24 cellular contexts compared by ENCODE assay signal in the genomic region with DNA sequence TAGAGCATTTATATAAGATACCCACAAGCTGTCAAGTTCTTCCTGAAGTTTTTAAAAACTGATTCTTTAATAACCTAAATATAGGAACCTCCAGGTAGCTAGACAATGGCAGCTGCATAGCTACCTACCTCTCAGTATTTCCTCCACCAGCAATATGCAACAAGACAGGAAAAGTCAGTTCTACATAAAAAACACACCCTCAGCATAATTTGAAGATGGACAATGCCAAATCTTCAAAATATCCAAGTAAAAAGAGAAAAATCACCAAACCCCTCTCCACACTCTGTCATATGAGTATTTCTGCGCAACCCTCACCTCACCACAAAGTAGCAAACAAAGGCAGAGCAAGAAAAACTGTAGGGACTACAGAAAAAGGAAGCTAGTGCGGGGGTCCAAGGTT.
"Had no signal": no experiment of that assay in that cellular context is flagged by ENCODE, and none has a peak within 500 bp of the region (broad histone marks: within the 10 kb centered on the region; RNA-seq: fewer than 3 reads in every experiment).

No MANE protein-coding gene starts in this region.

- H3K9me3 Mint-ChIP-seq: natural killer cell treated with Interleukin-12 subunit alpha and Interleukin-12 subunit beta and Interleukin-15 and Interleukin-18, amount 100 ng/mL, for 72 hours had no signal

- ATAC-seq: natural killer cell treated with Interleukin-12 subunit alpha and Interleukin-12 subunit beta and Interleukin-15 and Interleukin-18, amount 100 ng/mL, for 72 hours; sciatic nerve had no signal

- H3K9me3 ChIP-seq: mucosa of descending colon, neutrophil, pancreas, thyroid gland had no signal

- DNase-seq: cortex of kidney; dorsolateral prefrontal cortex; effector CD4-positive, alpha-beta T cell; hypothalamus; kidney; mesenchymal stem cell; naive B cell; pancreas; stimulated activated CD4-positive, alpha-beta T cell treated with anti-CD3 and anti-CD28 coated beads, Interleukin-12 subunit alpha, Interleukin-12 subunit beta, amount 100 ng/mL, for 4 hours; stimulated activated CD4-positive, alpha-beta T cell treated with anti-CD3 and anti-CD28 coated beads, Interleukin-1b, Interleukin-23, amount 100 ng/mL, for 48 hours; stimulated activated CD4-positive, alpha-beta T cell treated with anti-CD3 and anti-CD28 coated beads, Interleukin-4, amount 100 ng/mL, for 1 hour; stimulated activated CD8-positive, alpha-beta memory T cell treated with anti-CD3 and anti-CD28 coated beads, Interleukin-4, amount 100 ng/mL, for 48 hours; stimulated activated naive CD4-positive, alpha-beta T cell treated with Interleukin-2 at 50 U/mL for 16 hours; stomach; thyroid gland; trophoblast cell had no signal

- H3K36me3 Mint-ChIP-seq: naive B cell; natural killer cell treated with Interleukin-12 subunit alpha and Interleukin-12 subunit beta and Interleukin-15 and Interleukin-18, amount 100 ng/mL, for 72 hours had no signal

- H3K4me3 ChIP-seq: dorsolateral prefrontal cortex, mucosa of descending colon, pancreas, smooth muscle cell, stomach, thyroid gland had no signal

- H3K27me3 ChIP-seq: dorsolateral prefrontal cortex, neutrophil, pancreas, stomach, thyroid gland had no signal

- H3K4me1 ChIP-seq: pancreas, stomach, thyroid gland had no signal

- H3K27me3 Mint-ChIP-seq: naive B cell; natural killer cell treated with Interleukin-12 subunit alpha and Interleukin-12 subunit beta and Interleukin-15 and Interleukin-18, amount 100 ng/mL, for 72 hours; progenitor cell of endocrine pancreas had no signal

- H3K27ac ChIP-seq: dorsolateral prefrontal cortex, neutrophil, pancreas, stomach, thyroid gland had no signal

- H3K36me3 ChIP-seq: neutrophil, pancreas, stomach, thyroid gland had no signal

- H3K27ac Mint-ChIP-seq: mesothelial cell of epicardium; natural killer cell treated with Interleukin-12 subunit alpha and Interleukin-12 subunit beta and Interleukin-15 and Interleukin-18, amount 100 ng/mL, for 72 hours had no signal

- H3K4me3 Mint-ChIP-seq: mesothelial cell of epicardium; naive B cell; natural killer cell treated with Interleukin-12 subunit alpha and Interleukin-12 subunit beta and Interleukin-15 and Interleukin-18, amount 100 ng/mL, for 72 hours; neural crest cell had no signal
